ENCODE assay signal across 35 cellular contexts in the genomic region with DNA sequence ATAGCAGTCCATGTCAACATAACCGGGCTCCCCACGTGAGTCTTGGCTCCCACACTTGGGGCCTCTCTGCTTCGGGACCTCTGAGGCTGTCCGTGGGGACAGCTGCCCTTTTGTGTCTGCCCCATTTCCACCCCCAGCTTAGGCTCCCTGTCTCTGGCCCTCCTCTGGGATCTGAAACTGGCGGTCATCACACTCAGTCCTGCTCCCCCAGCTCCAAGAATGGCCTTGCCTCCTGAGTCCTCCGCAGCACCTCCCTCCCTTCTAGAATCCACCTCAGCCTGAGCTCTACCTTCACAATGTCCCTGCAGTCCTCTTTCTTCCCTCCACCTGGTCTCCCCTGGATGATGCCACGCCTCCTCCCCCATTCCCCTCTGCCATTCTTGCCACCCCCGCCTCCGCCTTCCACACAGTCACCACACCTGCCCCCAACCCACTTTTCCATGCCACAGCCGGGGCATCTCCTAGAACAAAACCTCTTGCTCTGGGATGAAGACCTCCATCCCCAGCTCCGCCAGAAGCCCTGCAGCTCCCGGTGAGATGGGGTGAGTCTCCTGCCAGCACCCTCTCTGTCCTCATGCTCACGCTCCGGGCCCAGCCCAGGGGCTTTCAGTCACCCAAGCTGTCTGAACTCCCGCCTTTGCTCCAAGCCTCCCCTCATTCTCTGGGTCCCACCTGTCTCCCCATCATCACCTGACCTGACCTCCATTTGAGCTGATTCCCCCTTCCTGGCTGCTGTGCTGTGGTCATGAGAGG. TPM values are rescaled to one million over a fixed set of nuclear protein-coding genes. Genes with fewer than 3 reads are reported as not detected.
"Had no signal": no experiment of that assay in that cellular context is flagged by ENCODE, and none has a peak within 500 bp of the region (broad histone marks: within the 10 kb centered on the region; RNA-seq: fewer than 3 reads in every experiment).

No MANE protein-coding gene starts in this region.

- H3K36me3 ChIP-seq: ascending aorta, breast epithelium, MG63, SJCRH30, WERI-Rb-1 had no signal

- FAIRE-seq: RCC 7860 had no signal

- H3K4me1 ChIP-seq: breast epithelium had no signal

- ATAC-seq: activated CD8-positive, alpha-beta memory T cell treated with anti-CD3 and anti-CD28 coated beads, Interleukin-2, amount 10 ng/mL, durations not matched to agents 7 days and 5 days had no signal

- H3K9me3 ChIP-seq: ascending aorta, breast epithelium, MG63, SJCRH30 had no signal

- H2AFZ ChIP-seq: PC-9 had no signal

- H3K4me3 ChIP-seq: ascending aorta, breast epithelium, MG63, PC-9, SJCRH30, SK-N-MC had no signal

- H3K9me3 Mint-ChIP-seq: activated CD4-positive, alpha-beta memory T cell treated with anti-CD3 and anti-CD28 coated beads, Interleukin-2, amount 10 ng/mL, durations not matched to agents 7 days and 5 days; activated T-helper 2 cell treated with anti-CD3 and anti-CD28 coated beads, Interferon-gamma antibody, Interleukin-2, Interleukin-4, amounts not matched to agents 10 μg/mL and 5 μg/mL and 100 μg/mL, durations not matched to agents 14 hours and 24 hours and 36 hours had no signal

- H3K27me3 ChIP-seq: ascending aorta, breast epithelium, MG63, SJCRH30 had no signal

- H3K36me3 Mint-ChIP-seq: activated CD8-positive, alpha-beta memory T cell treated with anti-CD3 and anti-CD28 coated beads, Interleukin-2, amount 10 ng/mL, durations not matched to agents 7 days and 5 days; activated naive CD8-positive, alpha-beta T cell had no signal

- H3K27ac ChIP-seq: ascending aorta, breast epithelium, PC-9, RWPE1, SJCRH30, SK-N-MC, WERI-Rb-1 had no signal

- H3K4me2 ChIP-seq: PC-9 had no signal

- H3K27me3 Mint-ChIP-seq: activated CD4-positive, alpha-beta memory T cell treated with anti-CD3 and anti-CD28 coated beads, Interleukin-2, amount 10 ng/mL, durations not matched to agents 7 days and 5 days; activated CD8-positive, alpha-beta memory T cell treated with anti-CD3 and anti-CD28 coated beads, Interleukin-2, amount 10 ng/mL, durations not matched to agents 7 days and 5 days; activated naive CD8-positive, alpha-beta T cell had no signal

- H3K4me3 Mint-ChIP-seq: activated CD4-positive, alpha-beta memory T cell treated with anti-CD3 and anti-CD28 coated beads, Interleukin-2, amount 10 ng/mL, durations not matched to agents 7 days and 5 days; activated CD8-positive, alpha-beta memory T cell treated with anti-CD3 and anti-CD28 coated beads, Interleukin-2, amount 10 ng/mL, durations not matched to agents 7 days and 5 days; activated naive CD8-positive, alpha-beta T cell had no signal

- H3K27ac Mint-ChIP-seq: activated CD4-positive, alpha-beta memory T cell treated with anti-CD3 and anti-CD28 coated beads, Interleukin-2, amount 10 ng/mL, durations not matched to agents 7 days and 5 days; activated CD8-positive, alpha-beta memory T cell treated with anti-CD3 and anti-CD28 coated beads, Interleukin-2, amount 10 ng/mL, durations not matched to agents 7 days and 5 days; activated naive CD8-positive, alpha-beta T cell; activated T-helper 2 cell treated with anti-CD3 and anti-CD28 coated beads, Interferon-gamma antibody, Interleukin-2, Interleukin-4, amounts not matched to agents 10 μg/mL and 5 μg/mL and 100 μg/mL, durations not matched to agents 14 hours and 24 hours and 36 hours had no signal

- DNase-seq: activated CD4-positive, alpha-beta memory T cell treated with anti-CD3 and anti-CD28 coated beads, Interleukin-2, amount 10 ng/mL, durations not matched to agents 7 days and 5 days; activated CD4-positive, alpha-beta T cell treated with anti-CD3 and anti-CD28 coated beads for 1 hour; activated CD4-positive, alpha-beta T cell treated with anti-CD3 and anti-CD28 coated beads for 48 hours; activated CD4-positive, CD25-positive, alpha-beta regulatory T cell; activated CD8-positive, alpha-beta memory T cell treated with anti-CD3 and anti-CD28 coated beads for 24 hours; activated CD8-positive, alpha-beta memory T cell treated with anti-CD3 and anti-CD28 coated beads, Interleukin-2, amount 10 ng/mL, durations not matched to agents 7 days and 5 days; activated CD8-positive, alpha-beta memory T cell treated with anti-CD3 and anti-CD28 coated beads, Interleukin-2, amount 50 U/mL, for 48 hours; activated gamma-delta T cell; activated naive CD4-positive, alpha-beta T cell treated with Interleukin-2 at 50 U/mL for 16 hours; activated T-cell treated with anti-CD3 and anti-CD28 coated beads, Interleukin-2, amount 50 U/mL, for 1 hour; Kasumi-1; KG1; NCI-H1092; NCI-H1436 treated with DMSO at 0.1 percent for 48 hours; NCI-H1694 treated with DMSO at 0.1 percent for 48 hours; NCI-H2029; NCI-H345; T1000 had no signal

RNA-seq across cellular contexts. Expression of gene UROC1, which starts 34.9 kb away (rescaled TPM):
- total RNA-seq: activated CD4-positive, alpha-beta memory T cell treated with anti-CD3 and anti-CD28 coated beads, Interleukin-2, amount 10 ng/mL, durations not matched to agents 7 days and 5 days; activated CD8-positive, alpha-beta memory T cell treated with anti-CD3 and anti-CD28 coated beads, Interleukin-2, amount 10 ng/mL, durations not matched to agents 7 days and 5 days; activated T-helper 2 cell treated with anti-CD3 and anti-CD28 coated beads, Interferon-gamma antibody, Interleukin-2, Interleukin-4, amounts not matched to agents 10 μg/mL and 5 μg/mL and 100 μg/mL, durations not matched to agents 14 hours and 24 hours and 36 hours; ascending aorta; breast epithelium; cardiac septum; NCI-H460; PC-9; SJCRH30; T-helper 1 cell treated with Interleukin-12 subunit alpha and Interleukin-12 subunit beta and Interleukin-4 antibody, amounts not matched to agents 30 ng/mL and 1 ng/mL, for 36 hours; T-helper 2 cell treated with Interferon-gamma antibody and Interleukin-4, amounts not matched to agents 100 ng/mL and 5 ng/mL, for 36 hours had no signal
- polyA plus RNA-seq: adipose tissue had no signal

RNA-seq across cellular contexts. Expression of gene CHST13, which starts 41.3 kb away (rescaled TPM):
- total RNA-seq: activated CD4-positive, alpha-beta memory T cell treated with anti-CD3 and anti-CD28 coated beads, Interleukin-2, amount 10 ng/mL, durations not matched to agents 7 days and 5 days; activated CD8-positive, alpha-beta memory T cell treated with anti-CD3 and anti-CD28 coated beads, Interleukin-2, amount 10 ng/mL, durations not matched to agents 7 days and 5 days; activated T-helper 2 cell treated with anti-CD3 and anti-CD28 coated beads, Interferon-gamma antibody, Interleukin-2, Interleukin-4, amounts not matched to agents 10 μg/mL and 5 μg/mL and 100 μg/mL, durations not matched to agents 14 hours and 24 hours and 36 hours; ascending aorta; NCI-H460; OCI-LY7; SJCRH30; T-helper 1 cell treated with Interleukin-12 subunit alpha and Interleukin-12 subunit beta and Interleukin-4 antibody, amounts not matched to agents 30 ng/mL and 1 ng/mL, for 36 hours; T-helper 2 cell treated with Interferon-gamma antibody and Interleukin-4, amounts not matched to agents 100 ng/mL and 5 ng/mL, for 36 hours had no signal
